In the genomic region with DNA sequence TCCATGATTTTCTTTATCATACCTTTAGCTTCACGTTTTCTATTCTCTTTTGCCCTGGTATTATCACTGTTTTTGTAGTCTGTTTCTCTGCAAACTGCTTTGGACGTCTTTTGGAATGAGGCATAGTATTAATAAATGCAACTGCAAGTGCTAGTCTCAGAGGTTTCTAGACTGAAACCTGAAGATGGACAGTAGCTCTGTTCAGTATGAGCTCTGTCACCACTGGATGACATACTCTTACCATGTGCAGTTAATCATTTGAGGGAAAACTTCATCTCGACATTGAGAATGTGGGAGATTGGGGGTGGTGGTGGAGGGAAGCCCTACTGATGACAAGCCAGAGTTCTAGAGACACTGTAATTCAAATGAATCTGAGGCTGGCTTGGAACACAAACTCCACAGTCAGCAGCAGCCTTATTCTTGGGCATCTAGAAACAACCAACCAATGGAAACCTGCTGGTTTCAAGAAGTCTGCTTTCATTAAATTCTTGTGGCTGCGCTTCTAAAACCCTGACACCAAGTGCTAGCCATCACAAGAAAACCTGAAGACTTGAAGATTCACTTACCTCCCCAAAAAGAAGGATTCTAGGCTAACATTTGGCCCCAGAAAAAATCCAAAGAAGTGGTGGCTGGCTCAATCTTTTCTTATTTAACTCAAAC, we compare ENCODE assay signal across 18 cellular contexts.
"Had no signal": no experiment of that assay in that cellular context is flagged by ENCODE, and none has a peak within 500 bp of the region (broad histone marks: within the 10 kb centered on the region; RNA-seq: fewer than 3 reads in every experiment).

No MANE protein-coding gene starts in this region.

- H3K27ac Mint-ChIP-seq: activated CD4-positive, alpha-beta memory T cell treated with anti-CD3 and anti-CD28 coated beads for 36 hours; activated naive CD4-positive, alpha-beta T cell treated with anti-CD3 and anti-CD28 coated beads, Interleukin-2, amount 10 ng/mL, durations not matched to agents 7 days and 5 days; naive thymus-derived CD4-positive, alpha-beta T cell; neural progenitor cell; stimulated activated naive CD8-positive, alpha-beta T cell treated with anti-CD3 and anti-CD28 coated beads, Interleukin-15, amount 100 ng/mL, for 72 hours had no signal

- FAIRE-seq: endometrium, kidney had no signal

- H2AFZ ChIP-seq: neural progenitor cell had no signal

- H3K4me3 ChIP-seq: heart right ventricle, lung, neural progenitor cell, right lobe of liver, skin epidermis, tibial nerve had no signal

- H3K27me3 ChIP-seq: heart right ventricle, neural progenitor cell, right lobe of liver, tibial nerve had no signal

- H3K4me2 ChIP-seq: neural progenitor cell had no signal

- H3K36me3 Mint-ChIP-seq: activated CD4-positive, alpha-beta memory T cell treated with anti-CD3 and anti-CD28 coated beads for 36 hours; activated naive CD4-positive, alpha-beta T cell treated with anti-CD3 and anti-CD28 coated beads, Interleukin-2, amount 10 ng/mL, durations not matched to agents 7 days and 5 days; neural progenitor cell had no signal

- H3K27me3 Mint-ChIP-seq: activated CD4-positive, alpha-beta memory T cell treated with anti-CD3 and anti-CD28 coated beads for 36 hours; activated naive CD4-positive, alpha-beta T cell treated with anti-CD3 and anti-CD28 coated beads, Interleukin-2, amount 10 ng/mL, durations not matched to agents 7 days and 5 days; naive thymus-derived CD4-positive, alpha-beta T cell; stimulated activated naive CD8-positive, alpha-beta T cell treated with anti-CD3 and anti-CD28 coated beads, Interleukin-15, amount 100 ng/mL, for 72 hours had no signal

- H3K4me1 Mint-ChIP-seq: activated naive CD4-positive, alpha-beta T cell treated with anti-CD3 and anti-CD28 coated beads, Interleukin-2, amount 10 ng/mL, durations not matched to agents 7 days and 5 days had no signal

- DNase-seq: activated CD4-positive, alpha-beta memory T cell treated with anti-CD3 and anti-CD28 coated beads for 36 hours; activated CD4-positive, alpha-beta T cell treated with anti-CD3 and anti-CD28 coated beads for 48 hours; activated effector memory CD4-positive, alpha-beta T cell treated with anti-CD3 and anti-CD28 coated beads, Interleukin-2, amount 50 U/mL, for 16 hours; activated naive CD4-positive, alpha-beta T cell treated with anti-CD3 and anti-CD28 coated beads, Interleukin-2, amount 10 ng/mL, durations not matched to agents 7 days and 5 days; foreskin fibroblast; heart right ventricle; kidney; naive thymus-derived CD4-positive, alpha-beta T cell; posterior cingulate gyrus; right lobe of liver; stimulated activated CD4-positive, alpha-beta T cell treated with anti-CD3 and anti-CD28 coated beads, Interleukin-1b, Interleukin-23, amount 100 ng/mL, for 48 hours; stimulated activated naive CD8-positive, alpha-beta T cell treated with anti-CD3 and anti-CD28 coated beads, Interleukin-15, amount 100 ng/mL, for 72 hours had no signal

- H3K27ac ChIP-seq: neural progenitor cell, right lobe of liver, skin epidermis, tibial nerve had no signal

- ATAC-seq: heart right ventricle; left lobe of liver; naive thymus-derived CD4-positive, alpha-beta T cell; right lobe of liver; stimulated activated naive CD8-positive, alpha-beta T cell treated with anti-CD3 and anti-CD28 coated beads, Interleukin-15, amount 100 ng/mL, for 72 hours had no signal

- H3K9me3 Mint-ChIP-seq: activated CD4-positive, alpha-beta memory T cell treated with anti-CD3 and anti-CD28 coated beads for 36 hours; activated naive CD4-positive, alpha-beta T cell treated with anti-CD3 and anti-CD28 coated beads, Interleukin-2, amount 10 ng/mL, durations not matched to agents 7 days and 5 days; naive thymus-derived CD4-positive, alpha-beta T cell; neural progenitor cell; stimulated activated naive CD8-positive, alpha-beta T cell treated with anti-CD3 and anti-CD28 coated beads, Interleukin-15, amount 100 ng/mL, for 72 hours had no signal

- H3K36me3 ChIP-seq: heart right ventricle, neural progenitor cell, right lobe of liver, tibial nerve had no signal

- H3K4me3 Mint-ChIP-seq: activated CD4-positive, alpha-beta memory T cell treated with anti-CD3 and anti-CD28 coated beads for 36 hours; activated naive CD4-positive, alpha-beta T cell treated with anti-CD3 and anti-CD28 coated beads, Interleukin-2, amount 10 ng/mL, durations not matched to agents 7 days and 5 days; naive thymus-derived CD4-positive, alpha-beta T cell; neural progenitor cell; stimulated activated naive CD8-positive, alpha-beta T cell treated with anti-CD3 and anti-CD28 coated beads, Interleukin-15, amount 100 ng/mL, for 72 hours had no signal
